Comparison of ENCODE assay signal across 8 cellular contexts in the genomic region with DNA sequence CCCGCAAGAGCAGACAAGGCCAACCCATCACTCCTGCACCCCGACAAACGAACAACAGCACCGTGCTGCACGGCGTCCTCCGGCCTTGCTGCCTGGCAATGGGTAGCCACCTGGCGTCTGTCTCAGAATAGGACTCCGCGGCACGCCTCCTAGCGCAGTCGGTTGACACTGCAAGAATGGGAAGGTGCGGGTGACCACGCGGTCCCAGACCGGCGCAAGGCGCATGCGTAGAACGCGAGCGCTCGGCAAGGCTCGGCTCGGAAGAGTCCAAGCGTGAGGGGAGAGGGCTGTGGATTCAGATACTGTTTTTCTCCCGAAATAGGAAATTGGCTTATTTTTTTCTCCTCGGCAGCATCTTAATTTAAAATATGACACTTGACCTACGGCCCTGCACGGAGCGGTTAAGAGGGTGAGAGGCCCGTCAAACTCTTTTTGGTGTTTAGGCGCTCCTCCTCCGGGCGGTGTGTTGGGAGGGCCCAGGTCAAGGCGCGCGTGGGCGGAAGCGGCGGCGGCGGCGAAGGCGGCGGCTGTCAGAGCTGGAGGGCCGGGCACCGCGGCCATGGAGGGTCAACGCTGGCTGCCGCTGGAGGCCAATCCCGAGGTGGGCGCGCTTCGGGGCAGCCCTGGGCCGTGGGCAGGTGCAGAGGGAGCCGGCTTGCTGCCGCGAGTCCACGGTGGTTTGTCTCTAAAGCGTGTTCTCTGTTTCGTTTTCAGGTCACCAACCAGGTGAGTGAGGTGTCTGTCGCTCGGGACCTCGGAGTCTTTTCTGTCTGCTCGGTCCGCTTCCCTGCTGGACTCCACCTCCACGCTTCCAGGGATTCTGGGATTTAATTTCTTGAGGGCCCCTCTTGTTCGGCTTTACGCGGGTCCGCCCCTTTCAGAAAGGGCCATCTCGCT. TPM values are rescaled to one million over a fixed set of nuclear protein-coding genes. Genes with fewer than 3 reads are reported as not detected.
A peak's percentile ranks its signal among the peaks of the same experiment; 100 is the strongest.
DNase-seq lines count a peak whose midpoint lies in the region; ATAC-seq and TF ChIP-seq lines count a peak whose summit lies in the region.

TSS of gene UCHL3 (plus strand) at position 530 of the 897 bp plus-strand sequence. CDS start at position 560, 30 bp downstream.

- peak; percentile 93 for DNase-seq in NCI-H1436 treated with DMSO at 0.1 percent for 48 hours (lab: John Stamatoyannopoulos, UW)
- peak; percentile 93 to 97 (median 96) for DNase-seq in T-helper 1 cell
- peak; percentile 91 for DNase-seq in amniotic epithelial cell (ENCODE audit: low read depth)
- DNase-seq in heart right ventricle, result peak; percentile 96 to 98
- DNase-seq in posterior vena cava (ENCODE audit: low spot score), result peak; percentile 99
- DNase-seq in ureter (ENCODE audit: low spot score), result peak; percentile 96

- peaks cover 0 to 28% (median 11%) of the 10 kb centered on the region in 9 donors for H3K4me1 ChIP-seq in heart right ventricle

- no peaks in the 10 kb centered on the region for H3K27me3 ChIP-seq in heart right ventricle

- 0% methylated on average over 74 of the region's 74 CpGs for WGBS in heart right ventricle, 2 donors

- H3K36me3 ChIP-seq in heart right ventricle, result peaks cover 0 to 13% (median 2%) of the 10 kb centered on the region in 9 donors

- peak within 1 kb of the TSS; percentile 41 to 98 (median 79) for H3K27ac ChIP-seq in heart right ventricle

- peak within 1 kb of the TSS; percentile 98 for H3K4me3 ChIP-seq in GM12875 (ENCODE audit: low read depth, low read length)
- H3K4me3 ChIP-seq in heart right ventricle, result peak within 1 kb of the TSS; percentile 56 to 96 (median 83)

- ATAC-seq in HG02840 (IDR thresholded peaks at IDR 0.05; ENCODE audit: low FRiP score, unreplicated experiment), result peak; percentile 97
- peak; percentile 97 to 99 (median 98) for ATAC-seq in heart right ventricle

- TF ChIP-seq CTCF in GM12875 (IDR thresholded peaks at IDR 0.05; ENCODE audit: borderline replicate concordance, insufficient read depth, low read depth, low read length) (peak; percentile 90), heart right ventricle (IDR thresholded peaks at IDR 0.05) (peak; percentile 66 to 97 (median 86))

- intact Hi-C loops in heart right ventricle (cut with DNase I), result loop anchor here in 7 of 10 donors (1.0 to 10.0 kb wide), 8 partner anchors 11 to 182 kb away; partner anchors contain the start of gene TBC1D4 (in 5 of the 7)
- intact Hi-C loops in posterior vena cava (cut with DNase I), result loop anchor here in 1 of 2 donors (5.0 kb wide), 1 partner anchor 67 kb away; the partner anchor contains the start of gene TBC1D4

- no peaks in the 10 kb centered on the region for H3K9me3 ChIP-seq in heart right ventricle

RNA-seq across cellular contexts. Expression of gene UCHL3, which starts in this region (rescaled TPM):
- total RNA-seq in heart right ventricle (10 to 100 TPM; 17.1 to 28.1 (median 23.2) TPM), posterior vena cava (10 to 100 TPM; 29.2 to 39.9 TPM), ureter (46.1 TPM)
- polyA plus RNA-seq in heart right ventricle, result 10 to 100 TPM; 11.3 to 61.8 TPM

Comparison
In these comparisons a context has a peak if more than half of its experiments do, and no peak if none do; other contexts are left out.
1. Peak in every context shown above with its lines: DNase-seq, ATAC-seq, H3K4me3 ChIP-seq and H3K27ac ChIP-seq.